31 cellular contexts compared by ENCODE assay signal in the genomic region with DNA sequence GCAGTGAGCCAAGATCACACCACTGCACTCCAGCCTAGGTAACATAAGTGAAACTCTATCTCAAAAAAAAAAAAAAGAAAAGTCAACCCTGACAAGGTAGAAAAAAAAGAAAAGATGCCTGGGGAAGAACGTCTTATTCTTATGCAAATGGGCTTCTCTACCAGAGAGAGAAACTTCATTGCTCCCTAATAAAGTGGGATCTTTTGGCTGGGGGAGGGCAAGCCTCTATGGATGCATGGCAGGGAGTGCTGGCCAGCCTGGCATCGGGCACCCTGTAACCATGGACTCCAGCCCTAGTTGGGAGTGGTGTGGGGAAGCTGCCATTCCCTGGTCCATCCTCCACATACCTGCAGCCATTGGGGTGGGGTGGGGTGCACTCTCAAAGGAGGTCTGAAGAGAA. TPM values are rescaled to one million over a fixed set of nuclear protein-coding genes. Genes with fewer than 3 reads are reported as not detected.
"Had no signal": no experiment of that assay in that cellular context is flagged by ENCODE, and none has a peak within 500 bp of the region (broad histone marks: within the 10 kb centered on the region; RNA-seq: fewer than 3 reads in every experiment).

No MANE protein-coding gene starts in this region.

- H3K4me1 ChIP-seq: colonic mucosa, esophagus muscularis mucosa, esophagus squamous epithelium, foreskin keratinocyte, gastrocnemius medialis, gastroesophageal sphincter, heart left ventricle, heart right ventricle had no signal

- DNase-seq: colonic mucosa; cortex of kidney; dermis blood vessel endothelial cell; dorsolateral prefrontal cortex; effector CD4-positive, alpha-beta T cell; effector CD8-positive, alpha-beta T cell; effector memory CD4-positive, alpha-beta T cell; effector memory CD8-positive, alpha-beta T cell; endodermal cell; erythroblast; esophagus squamous epithelium; foreskin fibroblast; foreskin keratinocyte; foreskin melanocyte; gastrocnemius medialis; glutamatergic neuron; head of caudate nucleus; heart left ventricle; heart right ventricle had no signal

- H3K9me3 ChIP-seq: colonic mucosa, esophagus muscularis mucosa, gastrocnemius medialis, gastroesophageal sphincter had no signal

- H3K4me1 Mint-ChIP-seq: endodermal cell had no signal

- H3K4me3 Mint-ChIP-seq: dendritic cell treated with granulocyte-macrophage colony-stimulating factor and Interleukin-4, amounts not matched to agents 40 ng/mL and 50 ng/mL, for 4 days; effector memory CD8-positive, alpha-beta T cell; endodermal cell had no signal

- ATAC-seq: effector memory CD8-positive, alpha-beta T cell; esophagus mucosa; foreskin keratinocyte; gastrocnemius medialis; gastroesophageal sphincter; heart left ventricle; heart right ventricle had no signal

- H3K4me3 ChIP-seq: colonic mucosa, coronary artery, dorsolateral prefrontal cortex, esophagus muscularis mucosa, esophagus squamous epithelium, gastrocnemius medialis, gastroesophageal sphincter, heart left ventricle, heart right ventricle had no signal

- H3K36me3 ChIP-seq: colonic mucosa, esophagus muscularis mucosa, esophagus squamous epithelium, gastrocnemius medialis, gastroesophageal sphincter, heart left ventricle, heart right ventricle had no signal

- H3K27me3 Mint-ChIP-seq: dendritic cell treated with granulocyte-macrophage colony-stimulating factor and Interleukin-4, amounts not matched to agents 40 ng/mL and 50 ng/mL, for 4 days; effector memory CD8-positive, alpha-beta T cell had no signal

- H3K27ac ChIP-seq: colonic mucosa, coronary artery, dorsolateral prefrontal cortex, epithelial cell of prostate, esophagus muscularis mucosa, esophagus squamous epithelium, foreskin keratinocyte, gastrocnemius medialis, gastroesophageal sphincter, heart left ventricle, heart right ventricle had no signal

- H3K27me3 ChIP-seq: colonic mucosa, dorsolateral prefrontal cortex, esophagus muscularis mucosa, esophagus squamous epithelium, foreskin keratinocyte, gastrocnemius medialis, gastroesophageal sphincter, heart left ventricle, heart right ventricle had no signal

- H3K27ac Mint-ChIP-seq: dendritic cell treated with granulocyte-macrophage colony-stimulating factor and Interleukin-4, amounts not matched to agents 40 ng/mL and 50 ng/mL, for 4 days; effector memory CD8-positive, alpha-beta T cell; endodermal cell had no signal

RNA-seq across cellular contexts. Expression of a gene that starts 30.7 kb away (rescaled TPM):
- total RNA-seq: dermis microvascular lymphatic vessel endothelial cell, endodermal cell, endothelial cell of umbilical vein, epithelial cell of proximal tubule, esophagus mucosa, fibroblast of villous mesenchyme, foreskin keratinocyte, gastrocnemius medialis, glomerular endothelial cell had no signal
- polyA plus RNA-seq: endothelial cell of umbilical vein, fibroblast of lung, foreskin keratinocyte had no signal
